Comparison of ENCODE assay signal across 23 cellular contexts in genomic region chr17:17370711-17371110, GRCh38.
"Had no signal": no experiment of that assay in that cellular context is flagged by ENCODE, and none has a peak within 500 bp of the region (broad histone marks: within the 10 kb centered on the region; RNA-seq: fewer than 3 reads in every experiment).

No MANE protein-coding gene starts in this region.

- H3K36me3 Mint-ChIP-seq: mesothelial cell of epicardium, natural killer cell had no signal

- H3K4me1 ChIP-seq: right atrium auricular region, sigmoid colon, stomach had no signal

- H3K4me3 Mint-ChIP-seq: memory B cell, mesothelial cell of epicardium, natural killer cell, neural crest cell had no signal

- H3K4me3 ChIP-seq: dorsolateral prefrontal cortex, lower lobe of right lung, right atrium auricular region, sigmoid colon, skin epidermis, stomach, thoracic aorta had no signal

- FAIRE-seq: islet of Langerhans, urothelium cell line had no signal

- H3K27me3 ChIP-seq: right atrium auricular region had no signal

- H3K27ac ChIP-seq: dorsolateral prefrontal cortex, lower lobe of right lung, right atrium auricular region, sigmoid colon, skin epidermis, stomach, thoracic aorta had no signal

- H3K9me3 ChIP-seq: lower lobe of right lung, right atrium auricular region, sigmoid colon, thoracic aorta had no signal

- ATAC-seq: left lobe of liver, lower lobe of right lung, natural killer cell had no signal

- DNase-seq: cortex of kidney; effector CD8-positive, alpha-beta T cell; foreskin melanocyte; head of caudate nucleus; hypothalamus; natural killer cell; sigmoid colon; stimulated activated CD4-positive, alpha-beta T cell treated with anti-CD3 and anti-CD28 coated beads, Interleukin-12 subunit alpha, Interleukin-12 subunit beta, amount 100 ng/mL, for 4 hours; stimulated activated naive CD4-positive, alpha-beta T cell; stomach; substantia nigra; trophoblast cell had no signal

- H3K27ac Mint-ChIP-seq: memory B cell, mesothelial cell of epicardium, natural killer cell had no signal

- H3K4me1 Mint-ChIP-seq: memory B cell had no signal

- H3K36me3 ChIP-seq: lower lobe of right lung, right atrium auricular region, sigmoid colon, stomach, thoracic aorta had no signal

- H3K9me3 Mint-ChIP-seq: memory B cell, mesothelial cell of epicardium, natural killer cell, neural crest cell had no signal
